In the genomic region with DNA sequence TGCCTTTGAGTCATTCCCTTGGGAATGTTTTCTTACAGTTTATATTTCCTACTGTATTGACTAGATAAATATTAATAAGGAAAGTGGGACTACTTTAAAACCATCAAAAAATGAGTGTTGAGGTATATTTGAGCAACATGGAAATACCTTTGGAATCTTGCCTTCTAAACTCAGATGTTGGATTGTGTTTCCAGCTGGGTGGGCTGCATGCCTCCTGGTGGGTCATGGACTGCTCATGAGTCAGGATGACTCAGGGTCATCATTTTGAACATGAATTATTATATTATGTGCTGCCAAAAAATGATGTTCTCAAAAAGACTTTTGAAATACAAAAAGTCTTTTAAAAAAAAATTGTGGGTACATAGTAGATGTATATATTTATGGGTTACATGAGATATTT, we compare ENCODE assay signal across 21 cellular contexts. TPM values are rescaled to one million over a fixed set of nuclear protein-coding genes. Genes with fewer than 3 reads are reported as not detected.
DNase-seq lines count a peak whose midpoint lies in the region; ATAC-seq and TF ChIP-seq lines count a peak whose summit lies in the region.
"Had no signal": no experiment of that assay in that cellular context is flagged by ENCODE, and none has a peak within 500 bp of the region (broad histone marks: within the 10 kb centered on the region; RNA-seq: fewer than 3 reads in every experiment).

No MANE protein-coding gene starts in this region.

- DNase-seq in GM23248 (peak; percentile 65), RKO (ENCODE audit: low spot score) (peak; percentile 24), cardiac fibroblast (ENCODE audit: low read depth in 2 of 2) (peak; percentile 63 to 92), lower lobe of right lung (no peak), Right ventricle myocardium inferior (ENCODE audit: missing footprints) (no peak)
- DNase-seq in activated CD4-positive, alpha-beta T cell treated with anti-CD3 and anti-CD28 coated beads, Interleukin-2, amount 50 U/mL, for 4 hours, result no peak
- DNase-seq: activated naive CD4-positive, alpha-beta T cell treated with anti-CD3 and anti-CD28 coated beads, Interleukin-2, amount 50 U/mL, for 16 hours; DMS53; glutamatergic neuron; H7; midbrain; NCI-H187 treated with DMSO at 0.1 percent for 48 hours; Peyer's patch; stomach had no signal

- H3K79me2 ChIP-seq in GM23248 (ENCODE audit: insufficient read depth), result peaks cover 78% of the 10 kb centered on the region

- H3K36me3 ChIP-seq in GM23248 (ENCODE audit: low read depth) (no peaks in the 10 kb centered on the region), lower lobe of right lung (no peaks in the 10 kb centered on the region)
- H3K36me3 ChIP-seq: Peyer's patch, stomach, vagina had no signal

- peak overlapping the region; percentile 39 for H3K4me2 ChIP-seq in GM23248 (ENCODE audit: unreplicated experiment)
- H3K4me2 ChIP-seq: BLaER1 had no signal

- H3K27ac Mint-ChIP-seq in nephron, result peak overlapping the region in 2 of 3 experiments; percentile 53 to 66
- H3K27ac Mint-ChIP-seq: T-helper 2 cell treated with Interferon-gamma antibody and Interleukin-4, amounts not matched to agents 5 μg/mL and 100 μg/mL, for 36 hours had no signal

- in situ Hi-C loops in GM23248 (cut with MboI), result no loop called here

- H3K4me1 ChIP-seq in GM23248 (ENCODE audit: insufficient read depth) (peaks cover 74% of the 10 kb centered on the region), lower lobe of right lung (peaks cover 98% of the 10 kb centered on the region)
- H3K4me1 ChIP-seq: parathyroid adenoma had no signal

- no peak overlapping the region for H2AFZ ChIP-seq in GM23248
- H2AFZ ChIP-seq: parathyroid adenoma had no signal

- peaks cover 14% of the 10 kb centered on the region for H3K36me3 Mint-ChIP-seq in nephron (ENCODE audit: low read depth)

- peak overlapping the region; percentile 32 for H3K27ac ChIP-seq in GM23248
- no peak overlapping the region for H3K27ac ChIP-seq in lower lobe of right lung
- H3K27ac ChIP-seq: BLaER1, parathyroid adenoma, Peyer's patch, vagina had no signal

- H3K4me3 Mint-ChIP-seq in nephron, result no peak overlapping the region
- H3K4me3 Mint-ChIP-seq: central memory CD8-positive, alpha-beta T cell; T-helper 2 cell treated with Interferon-gamma antibody and Interleukin-4, amounts not matched to agents 5 μg/mL and 100 μg/mL, for 36 hours had no signal

- no peaks in the 10 kb centered on the region for H3K27me3 Mint-ChIP-seq in nephron (ENCODE audit: low read depth)
- H3K27me3 Mint-ChIP-seq: central memory CD8-positive, alpha-beta T cell had no signal

- H3K9me3 ChIP-seq in GM23248 (ENCODE audit: low read depth) (no peaks in the 10 kb centered on the region), lower lobe of right lung (no peaks in the 10 kb centered on the region)
- H3K9me3 ChIP-seq: Peyer's patch, stomach, vagina had no signal

- H3K9me2 ChIP-seq in GM23248 (ENCODE audit: insufficient read depth), result no peaks in the 10 kb centered on the region

- no peak for TF ChIP-seq CTCF in cardiac fibroblast (IDR thresholded peaks at IDR 0.05; ENCODE audit: low read depth, low read length)
- no peak for TF ChIP-seq CTCF in nephron (IDR thresholded peaks at IDR 0.05; ENCODE audit: unreplicated experiment in 3 of 3)
- no peak for TF ChIP-seq CTCF in lower lobe of right lung (IDR thresholded peaks at IDR 0.05)

- no peaks in the 10 kb centered on the region for H4K20me1 ChIP-seq in GM23248 (ENCODE audit: insufficient read depth)

- H3F3A ChIP-seq in GM23248 (ENCODE audit: insufficient read depth), result peaks cover 80% of the 10 kb centered on the region

- no peak for ATAC-seq in lower lobe of right lung
- ATAC-seq in Right ventricle myocardium inferior, result no peak
- ATAC-seq in HG03139 (IDR thresholded peaks at IDR 0.05; ENCODE audit: unreplicated experiment), result no peak

- no peaks in the 10 kb centered on the region for H3K27me3 ChIP-seq in GM23248 (replicated peaks; ENCODE audit: insufficient read depth)
- no peaks in the 10 kb centered on the region for H3K27me3 ChIP-seq in lower lobe of right lung (ENCODE audit: low read depth)
- H3K27me3 ChIP-seq: BLaER1, Peyer's patch, stomach, vagina had no signal

- no peak overlapping the region for H3K4me3 ChIP-seq in GM23248
- no peak overlapping the region for H3K4me3 ChIP-seq in cardiac fibroblast (replicated peaks in 1 of 2; ENCODE audit: low read depth in 2 of 2, low read length in 2 of 2)
- H3K4me3 ChIP-seq in lower lobe of right lung, result no peak overlapping the region
- H3K4me3 ChIP-seq: BLaER1, Peyer's patch, stomach, vagina had no signal

- H3K9me3 Mint-ChIP-seq in nephron, result peaks cover 6% of the 10 kb centered on the region
- H3K9me3 Mint-ChIP-seq: central memory CD8-positive, alpha-beta T cell; T-helper 2 cell treated with Interferon-gamma antibody and Interleukin-4, amounts not matched to agents 5 μg/mL and 100 μg/mL, for 36 hours had no signal

- intact Hi-C loops in lower lobe of right lung (cut with DNase I) (no loop called here), Right ventricle myocardium inferior (cut with DNase I) (no loop called here)

- peaks cover 47% of the 10 kb centered on the region for H3K4me1 Mint-ChIP-seq in nephron

- no peak overlapping the region for H3K9ac ChIP-seq in GM23248
- H3K9ac ChIP-seq: BLaER1, parathyroid adenoma had no signal

RNA-seq across cellular contexts. Expression of a gene that starts 41.1 kb away (rescaled TPM):
- 15.8 and 18.6 TPM in 2 replicates for total RNA-seq in GM23248 (2014; rRNA removed; shearing (Covaris generic))
- 40.5 and 43.2 TPM in 2 replicates for polyA plus RNA-seq in GM23248 (2016; fragmentation: Nextera tagmentation; extraction: Ambion mirVana)
- total RNA-seq in lower lobe of right lung, result 31.0 TPM
- total RNA-seq in Right ventricle myocardium inferior, result 6.2 TPM

RNA-seq across cellular contexts. Expression of a gene that starts 46.9 kb away (rescaled TPM):
- 54.3 and 54.6 TPM in 2 replicates for total RNA-seq in GM23248 (2014; rRNA removed; shearing (Covaris generic))
- polyA plus RNA-seq in GM23248 (2016; fragmentation: Nextera tagmentation; extraction: Ambion mirVana), result 37.8 and 43.6 TPM in 2 replicates
- 72.7 TPM for total RNA-seq in lower lobe of right lung
- 12.3 TPM for total RNA-seq in Right ventricle myocardium inferior

Comparison
In these comparisons a context has a peak if more than half of its experiments do, and no peak if none do; other contexts are left out.
1. DNase-seq: peak in GM23248 (single experiment), RKO (single experiment) and cardiac fibroblast (2 of 2); none in activated CD4-positive, alpha-beta T cell treated with anti-CD3 and anti-CD28 coated beads, Interleukin-2, amount 50 U/mL, for 4 hours (0 of 2), lower lobe of right lung (single experiment) and Right ventricle myocardium inferior (single experiment).